ENCODE assay signal across 8 cellular contexts in the genomic region with DNA sequence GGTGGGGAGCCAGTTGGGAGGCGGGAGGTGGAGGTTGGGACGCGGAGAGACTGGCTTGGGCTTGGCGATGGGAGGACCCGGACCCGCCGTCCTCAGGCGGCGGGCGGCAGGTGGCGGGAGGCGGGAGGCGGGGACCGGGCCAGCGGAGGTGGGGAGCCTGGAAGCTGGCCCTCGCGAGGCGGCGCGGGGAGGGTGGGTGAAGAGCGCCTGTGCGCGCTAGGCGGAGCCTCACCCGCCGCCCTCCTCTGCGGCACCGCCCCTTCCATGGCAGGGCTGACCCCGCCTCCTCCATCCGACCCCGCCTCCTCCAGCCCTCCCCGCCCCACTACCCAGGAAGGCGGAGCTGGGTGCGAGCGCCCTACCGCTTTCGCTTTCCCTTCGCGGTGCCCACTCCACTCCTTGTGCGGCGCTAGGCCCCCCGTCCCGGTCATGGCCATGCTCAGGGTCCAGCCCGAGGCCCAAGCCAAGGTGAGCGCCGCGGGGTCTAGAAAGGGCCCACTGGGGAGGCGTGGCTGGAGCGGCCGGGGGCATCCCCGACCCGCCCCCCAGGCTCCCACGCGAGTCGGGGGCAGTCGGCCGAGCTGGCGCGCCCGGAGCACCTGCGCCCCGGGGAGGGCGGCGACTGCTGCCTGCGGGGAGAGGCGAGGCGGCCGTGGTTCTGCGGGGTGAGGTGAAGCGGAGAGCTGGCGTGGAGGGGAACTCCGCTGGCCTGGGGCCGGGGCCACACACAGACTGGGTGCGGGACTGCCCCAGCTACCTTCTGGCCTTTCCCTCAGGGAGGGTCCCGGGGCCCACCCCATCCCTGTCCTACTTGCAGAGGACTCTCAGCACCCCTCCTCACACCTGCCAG. TPM values are rescaled to one million over a fixed set of nuclear protein-coding genes. Genes with fewer than 3 reads are reported as not detected.
DNase-seq lines count a peak whose midpoint lies in the region; ATAC-seq, FAIRE-seq and TF ChIP-seq lines count a peak whose summit lies in the region.

A gene (plus strand): TSS at position 361 of the 850 bp plus-strand sequence. CDS start 69 bp downstream, at position 430.

- no peak for FAIRE-seq in pancreas (lab: Jason Lieb, UNC)

- H3K27me3 ChIP-seq in pancreas (no peaks in the 10 kb centered on the region), thyroid gland (no peaks in the 10 kb centered on the region)

- peak within 1 kb of the TSS; percentile 70 to 95 (median 82) for H3K27ac ChIP-seq in pancreas
- peak within 1 kb of the TSS; percentile 72 to 81 (median 80) for H3K27ac ChIP-seq in thyroid gland

- H3K36me3 Mint-ChIP-seq in activated naive CD8-positive, alpha-beta T cell, result peaks cover 9% of the 10 kb centered on the region
- H3K36me3 Mint-ChIP-seq in glutamatergic neuron (ENCODE audit: unreplicated experiment), result no peaks in the 10 kb centered on the region

- TF ChIP-seq CTCF in glutamatergic neuron (IDR thresholded peaks at IDR 0.05; ENCODE audit: partially characterized antibody, unreplicated experiment) (no peak), pancreas (IDR thresholded peaks at IDR 0.05) (no peak), thyroid gland (IDR thresholded peaks at IDR 0.05) (no peak)

- peak within 1 kb of the TSS; percentile 93 for H3K27ac Mint-ChIP-seq in activated naive CD8-positive, alpha-beta T cell
- H3K27ac Mint-ChIP-seq in glutamatergic neuron (ENCODE audit: unreplicated experiment), result peak within 1 kb of the TSS; percentile 75

- H3K9me3 ChIP-seq in pancreas (no peaks in the 10 kb centered on the region), thyroid gland (no peaks in the 10 kb centered on the region)

- peaks cover 0 to 20% (median 7%) of the 10 kb centered on the region in 3 donors for H3K36me3 ChIP-seq in pancreas
- H3K36me3 ChIP-seq in thyroid gland, result peaks cover 14 to 15% of the 10 kb centered on the region in 2 donors

- peaks cover 59% of the 10 kb centered on the region for H3K4me1 Mint-ChIP-seq in activated naive CD8-positive, alpha-beta T cell (ENCODE audit: low read depth)
- H3K4me1 Mint-ChIP-seq in glutamatergic neuron (ENCODE audit: low read depth, unreplicated experiment), result peaks cover 27% of the 10 kb centered on the region

- DNase-seq in NCI-H1092 treated with DMSO at 0.1 percent for 48 hours (lab: John Stamatoyannopoulos, UW), result peak; percentile 94
- DNase-seq in SKM-1 treated with dmso at 0.1 percent for 144 hours (lab: John Stamatoyannopoulos, UW; ENCODE audit: unreplicated experiment), result peak; percentile 54
- peak; percentile 92 for DNase-seq in glutamatergic neuron
- peak; percentile 94 to 98 (median 96) for DNase-seq in pancreas
- DNase-seq in thyroid gland, result peak; percentile 94

- H3K27me3 Mint-ChIP-seq in activated naive CD8-positive, alpha-beta T cell, result no peaks in the 10 kb centered on the region
- H3K27me3 Mint-ChIP-seq in glutamatergic neuron (ENCODE audit: unreplicated experiment), result peaks cover 16% of the 10 kb centered on the region

- ATAC-seq in HG02588 (IDR thresholded peaks at IDR 0.05; ENCODE audit: unreplicated experiment), result peak; percentile 82
- ATAC-seq in pancreas, result peak; percentile 88 to 95 (median 90)

- TF ChIP-seq POLR2A in thyroid gland (IDR thresholded peaks at IDR 0.05), result peak; percentile 29 to 71

- H3K9me3 Mint-ChIP-seq in activated naive CD8-positive, alpha-beta T cell (ENCODE audit: low read depth), result no peaks in the 10 kb centered on the region
- peaks cover 10% of the 10 kb centered on the region for H3K9me3 Mint-ChIP-seq in glutamatergic neuron (ENCODE audit: unreplicated experiment)

- H3K4me3 ChIP-seq in GM08714 (ENCODE audit: low read length), result peak within 1 kb of the TSS; percentile 69
- peak within 1 kb of the TSS; percentile 90 to 96 (median 93) for H3K4me3 ChIP-seq in pancreas
- peak within 1 kb of the TSS; percentile 83 to 94 (median 92) for H3K4me3 ChIP-seq in thyroid gland (replicated peaks in 1 of 3)

- peaks cover 21 to 39% (median 30%) of the 10 kb centered on the region in 3 donors for H3K4me1 ChIP-seq in pancreas
- peaks cover 17 to 23% of the 10 kb centered on the region in 2 donors for H3K4me1 ChIP-seq in thyroid gland

- H3K4me3 Mint-ChIP-seq in activated naive CD8-positive, alpha-beta T cell, result peak within 1 kb of the TSS; percentile 96
- peak within 1 kb of the TSS; percentile 95 for H3K4me3 Mint-ChIP-seq in glutamatergic neuron (ENCODE audit: unreplicated experiment)

- 0% methylated on average over 48 to 73 of the region's 75 CpGs for WGBS in pancreas, 2 donors
- WGBS in thyroid gland, 2 donors, result 0% methylated on average over 9 to 20 of the region's 75 CpGs

- intact Hi-C loops in pancreas (cut with DNase I) (no loop called here), thyroid gland (cut with DNase I) (no loop called here)

RNA-seq across cellular contexts. Expression of the gene that starts here (rescaled TPM):
- 35.7 TPM for total RNA-seq in glutamatergic neuron (ENCODE audit: unreplicated experiment)
- 100 to 1,000 TPM in 2 of 6 donors, 10 to 100 TPM in 4; 46.4 to 107 (median 68.8) TPM for total RNA-seq in pancreas
- polyA plus RNA-seq in pancreas, result 100 to 1,000 TPM in 1 of 2 donors, 10 to 100 TPM in 1; 88.9 to 132 TPM
- total RNA-seq in thyroid gland, result 100 to 1,000 TPM; 117 to 193 (median 186) TPM

Comparison
In these comparisons a context has a peak if more than half of its experiments do, and no peak if none do; other contexts are left out.
1. Peak in every context shown above with its lines: DNase-seq, ATAC-seq, H3K4me3 ChIP-seq and H3K27ac ChIP-seq.